Comparison of ENCODE assay signal across 18 cellular contexts in genomic region chr16:84722068-84722467, GRCh38. TPM values are rescaled to one million over a fixed set of nuclear protein-coding genes. Genes with fewer than 3 reads are reported as not detected.
DNase-seq lines count a peak whose midpoint lies in the region; ATAC-seq and TF ChIP-seq lines count a peak whose summit lies in the region.
"Had no signal": no experiment of that assay in that cellular context is flagged by ENCODE, and none has a peak within 500 bp of the region (broad histone marks: within the 10 kb centered on the region; RNA-seq: fewer than 3 reads in every experiment).

No MANE protein-coding gene starts in this region.

- H3K4me3 ChIP-seq in PC-3 (ENCODE audit: low read length), result no peak overlapping the region
- H3K4me3 ChIP-seq: BLaER1 had no signal

- H2AK5ac ChIP-seq in H9 (ENCODE audit: insufficient read length, low read length), result no peak overlapping the region

- no peaks in the 10 kb centered on the region for H3K9me3 Mint-ChIP-seq in activated CD8-positive, alpha-beta memory T cell treated with anti-CD3 and anti-CD28 coated beads, Interleukin-2, amount 10 ng/mL, durations not matched to agents 7 days and 5 days (ENCODE audit: low read depth)
- H3K9me3 Mint-ChIP-seq in H9 (no peaks in the 10 kb centered on the region), memory B cell (no peaks in the 10 kb centered on the region)
- H3K9me3 Mint-ChIP-seq in stimulated activated naive B cell treated with anti-CD40 and anti-IgM and Interleukin-4, amounts not matched to agents 10 μg/mL and 1 μg/mL and 100 μg/mL, for 72 hours, result no peaks in the 10 kb centered on the region

- H2AFZ ChIP-seq in H9 (ENCODE audit: low read length) (no peak overlapping the region), PC-3 (ENCODE audit: low read length) (no peak overlapping the region)

- no peaks in the 10 kb centered on the region for H3K27me3 Mint-ChIP-seq in activated CD8-positive, alpha-beta memory T cell treated with anti-CD3 and anti-CD28 coated beads, Interleukin-2, amount 10 ng/mL, durations not matched to agents 7 days and 5 days
- H3K27me3 Mint-ChIP-seq in H9 (ENCODE audit: low read depth) (no peaks in the 10 kb centered on the region), memory B cell (no peaks in the 10 kb centered on the region)
- no peaks in the 10 kb centered on the region for H3K27me3 Mint-ChIP-seq in stimulated activated naive B cell treated with anti-CD40 and anti-IgM and Interleukin-4, amounts not matched to agents 10 μg/mL and 1 μg/mL and 100 μg/mL, for 72 hours

- H2BK20ac ChIP-seq in H9 (ENCODE audit: low read depth, low read length, poor library complexity, severe bottlenecking), result no peak overlapping the region

- no peak overlapping the region for H3K18ac ChIP-seq in H9 (ENCODE audit: insufficient read length, low read depth, low read length)

- peak overlapping the region; percentile 4 for H3K27ac Mint-ChIP-seq in activated CD8-positive, alpha-beta memory T cell treated with anti-CD3 and anti-CD28 coated beads, Interleukin-2, amount 10 ng/mL, durations not matched to agents 7 days and 5 days
- H3K27ac Mint-ChIP-seq in H9, result peak overlapping the region in 2 of 3 experiments; percentile 76 to 81; a peak in 3 of 7 replicates
- peak overlapping the region; percentile 24 for H3K27ac Mint-ChIP-seq in memory B cell
- H3K27ac Mint-ChIP-seq in stimulated activated naive B cell treated with anti-CD40 and anti-IgM and Interleukin-4, amounts not matched to agents 10 μg/mL and 1 μg/mL and 100 μg/mL, for 72 hours, result peak overlapping the region; percentile 34

- no peak overlapping the region for H3K27ac ChIP-seq in H9 (ENCODE audit: insufficient read length, low read depth, low read length)
- no peak overlapping the region for H3K27ac ChIP-seq in PC-3 (ENCODE audit: low read length)
- H3K27ac ChIP-seq: 22Rv1, BLaER1 had no signal

- H3K79me2 ChIP-seq in H9 (ENCODE audit: insufficient read depth, low read length) (peaks cover 48% of the 10 kb centered on the region), PC-3 (ENCODE audit: low read length) (peaks cover 100% of the 10 kb centered on the region)

- BruUV-seq in PC-3 (replicated peaks; lab: Mats Ljungman, UMichigan), result no TSS peak

- H4K91ac ChIP-seq in H9 (ENCODE audit: insufficient read length, low read depth, low read length), result no peak overlapping the region

- H3K4me1 Mint-ChIP-seq in activated CD8-positive, alpha-beta memory T cell treated with anti-CD3 and anti-CD28 coated beads, Interleukin-2, amount 10 ng/mL, durations not matched to agents 7 days and 5 days, result peaks cover 69% of the 10 kb centered on the region
- H3K4me1 Mint-ChIP-seq in H9, result peaks cover 49 to 67% of the 10 kb centered on the region in 2 experiments
- peaks cover 36% of the 10 kb centered on the region for H3K4me1 Mint-ChIP-seq in memory B cell
- H3K4me1 Mint-ChIP-seq in stimulated activated naive B cell treated with anti-CD40 and anti-IgM and Interleukin-4, amounts not matched to agents 10 μg/mL and 1 μg/mL and 100 μg/mL, for 72 hours, result peaks cover 44 to 74% of the 10 kb centered on the region in 2 donors

- no peak overlapping the region for H3K56ac ChIP-seq in H9 (ENCODE audit: insufficient read length, low read depth, low read length)

- intact Hi-C loops in PC-3 (cut with micrococcal nuclease), result no loop called here

- no peaks in the 10 kb centered on the region for H3K9me2 ChIP-seq in PC-3 (replicated peaks; ENCODE audit: low read length)

- POLR2A ChIA-PET in PC-3 (lab: Charles Lee; ENCODE audit: unreplicated experiment), result no interaction called here

- no peak overlapping the region for H3K4me3 Mint-ChIP-seq in activated CD8-positive, alpha-beta memory T cell treated with anti-CD3 and anti-CD28 coated beads, Interleukin-2, amount 10 ng/mL, durations not matched to agents 7 days and 5 days
- H3K4me3 Mint-ChIP-seq in H9 (no peak overlapping the region), memory B cell (no peak overlapping the region)
- no peak overlapping the region for H3K4me3 Mint-ChIP-seq in stimulated activated naive B cell treated with anti-CD40 and anti-IgM and Interleukin-4, amounts not matched to agents 10 μg/mL and 1 μg/mL and 100 μg/mL, for 72 hours

- H3K14ac ChIP-seq in H9 (ENCODE audit: insufficient read depth, low read length), result no peak overlapping the region

- DNase-seq in activated CD8-positive, alpha-beta memory T cell treated with anti-CD3 and anti-CD28 coated beads, Interleukin-2, amount 10 ng/mL, durations not matched to agents 7 days and 5 days, result no peak
- no peak for DNase-seq in activated CD8-positive, alpha-beta memory T cell treated with anti-CD3 and anti-CD28 coated beads, Interleukin-2, amount 50 U/mL, for 48 hours
- DNase-seq in H9 (no peak), memory B cell (ENCODE audit: low spot score in 2 of 2) (no peak), NCI-H1694 treated with DMSO at 0.1 percent for 48 hours (lab: John Stamatoyannopoulos, UW) (no peak), PC-3 (no peak), NCI-H1417 (lab: John Stamatoyannopoulos, UW) (no peak)
- DNase-seq in stimulated activated naive B cell treated with anti-CD40 and anti-IgM and Interleukin-4, amounts not matched to agents 10 μg/mL and 1 μg/mL and 100 μg/mL, for 72 hours, result no peak
- DNase-seq: Caco-2, DMS153, EL, H7, NCI-H1105 treated with DMSO at 0.1 percent for 48 hours, NCI-H2029 treated with DMSO at 0.1 percent for 48 hours, NCI-H2171 treated with DMSO at 0.1 percent for 48 hours, NCI-H774 had no signal

- CTCF ChIA-PET in activated CD8-positive, alpha-beta memory T cell treated with anti-CD3 and anti-CD28 coated beads, Interleukin-2, amount 10 ng/mL, durations not matched to agents 7 days and 5 days (lab: Charles Lee), result interaction anchor here (0.8 to 12.8 kb wide), 4 partner anchors 16 to 99 kb away, joined by 3 to 164 read pairs (median 23); no protein-coding TSS in a partner anchor
- CTCF ChIA-PET in PC-3 (lab: Charles Lee), result no interaction called here

- peaks cover 21% of the 10 kb centered on the region for H3K36me3 Mint-ChIP-seq in activated CD8-positive, alpha-beta memory T cell treated with anti-CD3 and anti-CD28 coated beads, Interleukin-2, amount 10 ng/mL, durations not matched to agents 7 days and 5 days
- peaks cover 2 to 26% (median 18%) of the 10 kb centered on the region in 3 experiments for H3K36me3 Mint-ChIP-seq in H9 (ENCODE audit: insufficient read depth in 1 of 3, low read depth in 3 of 3)
- peaks cover 8% of the 10 kb centered on the region for H3K36me3 Mint-ChIP-seq in memory B cell
- H3K36me3 Mint-ChIP-seq in stimulated activated naive B cell treated with anti-CD40 and anti-IgM and Interleukin-4, amounts not matched to agents 10 μg/mL and 1 μg/mL and 100 μg/mL, for 72 hours, result peaks cover 12 to 28% of the 10 kb centered on the region in 2 donors

- H3K23me2 ChIP-seq in H9 (ENCODE audit: insufficient read length, low read depth, low read length, poor library complexity, severe bottlenecking), result no peaks in the 10 kb centered on the region

- H3F3A ChIP-seq in PC-3 (ENCODE audit: low read length, unreplicated experiment), result no peaks in the 10 kb centered on the region

- no peak overlapping the region for H2BK15ac ChIP-seq in H9 (ENCODE audit: low read depth, low read length)

- ATAC-seq in activated CD8-positive, alpha-beta memory T cell treated with anti-CD3 and anti-CD28 coated beads, Interleukin-2, amount 10 ng/mL, durations not matched to agents 7 days and 5 days, result no peak
- no peak for ATAC-seq in memory B cell (ENCODE audit: low read depth)
- no peak for ATAC-seq in stimulated activated naive B cell treated with anti-CD40 and anti-IgM and Interleukin-4, amounts not matched to agents 10 μg/mL and 1 μg/mL and 100 μg/mL, for 72 hours (replicated peaks)
- no peak for ATAC-seq in PC-3

- TF ChIP-seq CTCF in H9 (conservative IDR thresholded peaks at IDR 0.05) (no peak), PC-3 (conservative IDR thresholded peaks at IDR 0.05; ENCODE audit: low read depth, low read length) (no peak)

- no peak overlapping the region for H4K5ac ChIP-seq in H9 (ENCODE audit: insufficient read length, low read depth, low read length)

- no peaks in the 10 kb centered on the region for H3K27me3 ChIP-seq in H9 (ENCODE audit: insufficient read depth, low read length)
- no peaks in the 10 kb centered on the region for H3K27me3 ChIP-seq in PC-3 (ENCODE audit: low read length)
- H3K27me3 ChIP-seq: BLaER1 had no signal

- no CpG with 5 or more reads among the region's 1 CpG for WGBS in H9 (ENCODE audit: extremely low coverage, insufficient read length, low lambda C conversion rate)

- no peak overlapping the region for H4K8ac ChIP-seq in H9 (replicated peaks; ENCODE audit: insufficient read length, low read depth, low read length)

- peaks cover 8% of the 10 kb centered on the region for H3K79me1 ChIP-seq in H9 (ENCODE audit: insufficient read depth, low read depth, low read length, poor library complexity, severe bottlenecking)

- H2BK120ac ChIP-seq in H9 (ENCODE audit: low read depth, low read length, poor library complexity, severe bottlenecking), result no peak overlapping the region

- H3K4me1 ChIP-seq in H9 (ENCODE audit: insufficient read depth, low read length) (peaks cover 13% of the 10 kb centered on the region; the same call in 1 of the 2 replicates), PC-3 (ENCODE audit: insufficient read depth, low read length) (peaks cover 6% of the 10 kb centered on the region)

- H3T11ph ChIP-seq in H9 (ENCODE audit: low read length), result no peak overlapping the region

- peaks cover 6% of the 10 kb centered on the region for H3K36me3 ChIP-seq in PC-3 (ENCODE audit: low read depth, low read length)

- no peaks in the 10 kb centered on the region for H4K20me1 ChIP-seq in H9 (ENCODE audit: control insufficient read depth, insufficient read depth, insufficient read length)
- peaks cover 53% of the 10 kb centered on the region for H4K20me1 ChIP-seq in PC-3 (ENCODE audit: low read length)

- no peak overlapping the region for H3K9ac ChIP-seq in H9 (ENCODE audit: extremely low read depth, insufficient read length, low read length)
- no peak overlapping the region for H3K9ac ChIP-seq in PC-3 (ENCODE audit: low read length)
- H3K9ac ChIP-seq: BLaER1 had no signal

- H3K9me3 ChIP-seq in H9 (ENCODE audit: control insufficient read depth, low read depth, low read length), result no peaks in the 10 kb centered on the region
- no peaks in the 10 kb centered on the region for H3K9me3 ChIP-seq in PC-3 (ENCODE audit: low read length)
- H3K9me3 ChIP-seq: BLaER1, Caco-2 had no signal

- no peak overlapping the region for H2BK5ac ChIP-seq in H9 (ENCODE audit: insufficient read length, low read length)

- H2BK12ac ChIP-seq in H9 (ENCODE audit: insufficient read length, low read depth, low read length), result no peak overlapping the region

- H3K23ac ChIP-seq in H9 (ENCODE audit: insufficient read length, low read depth, low read length), result no peak overlapping the region

- H3K4ac ChIP-seq in H9 (ENCODE audit: low read depth, low read length), result no peak overlapping the region

- no peak overlapping the region for H3K4me2 ChIP-seq in H9 (ENCODE audit: insufficient read depth, insufficient read length, low read length)
- H3K4me2 ChIP-seq in PC-3 (ENCODE audit: low read length), result no peak overlapping the region

RNA-seq across cellular contexts. Expression of gene USP10, which starts 22.3 kb away (rescaled TPM):
- total RNA-seq in activated CD8-positive, alpha-beta memory T cell treated with anti-CD3 and anti-CD28 coated beads, Interleukin-2, amount 10 ng/mL, durations not matched to agents 7 days and 5 days, result 100 to 1,000 TPM in 1 of 2 experiments, 10 to 100 TPM in 1; 90.9 to 117 TPM
- total RNA-seq in H9 (2021) (203 and 205 TPM in 2 replicates), PC-3 (2014; rRNA removed) (50.4 and 62.3 TPM in 2 replicates)

Comparison
In these comparisons a context has a peak if more than half of its experiments do, and no peak if none do; other contexts are left out.
1. H3K27ac Mint-ChIP-seq: peak in every context shown above with its lines; median percentile 78 in H9; 34 in stimulated activated naive B cell treated with anti-CD40 and anti-IgM and Interleukin-4, amounts not matched to agents 10 μg/mL and 1 μg/mL and 100 μg/mL, for 72 hours; 24 in memory B cell; 4 in activated CD8-positive, alpha-beta memory T cell treated with anti-CD3 and anti-CD28 coated beads, Interleukin-2, amount 10 ng/mL, durations not matched to agents 7 days and 5 days.